ENCODE assay signal across 13 cellular contexts in the genomic region with DNA sequence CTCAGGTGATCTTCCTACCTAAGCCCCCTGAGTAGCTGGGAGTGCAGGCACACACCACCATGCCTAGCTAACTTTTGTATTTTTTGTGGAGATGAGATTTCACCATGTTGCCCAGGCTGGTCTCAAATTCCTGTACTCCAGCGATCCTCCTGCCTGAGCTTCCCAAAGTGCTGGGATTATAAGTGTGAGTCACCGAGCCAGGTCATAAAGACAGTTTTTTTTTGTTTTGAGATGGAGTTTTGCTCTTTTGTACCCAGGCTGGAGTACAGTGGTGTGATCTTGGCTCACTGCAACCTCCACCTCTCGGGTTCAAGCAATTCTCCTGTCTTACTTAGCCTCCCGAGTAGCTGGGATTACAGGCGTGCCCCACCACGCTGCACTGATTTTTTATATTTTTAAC. TPM values are rescaled to one million over a fixed set of nuclear protein-coding genes. Genes with fewer than 3 reads are reported as not detected.
DNase-seq lines count a peak whose midpoint lies in the region; ATAC-seq and TF ChIP-seq lines count a peak whose summit lies in the region.
"Had no signal": no experiment of that assay in that cellular context is flagged by ENCODE, and none has a peak within 500 bp of the region (broad histone marks: within the 10 kb centered on the region; RNA-seq: fewer than 3 reads in every experiment).

No MANE protein-coding gene starts in this region.

- H3K4me3 ChIP-seq in colonic mucosa (no peak overlapping the region), mucosa of descending colon (no peak overlapping the region)

- H3K36me3 Mint-ChIP-seq in CD14-positive monocyte: peaks cover 4 to 23% of the 10 kb centered on the region in 2 donors
- H3K36me3 Mint-ChIP-seq: activated CD4-positive, alpha-beta memory T cell treated with anti-CD3 and anti-CD28 coated beads for 36 hours; activated naive CD4-positive, alpha-beta T cell treated with anti-CD3 and anti-CD28 coated beads, Interleukin-2, amount 50 U/mL, for 24 hours; naive thymus-derived CD8-positive, alpha-beta T cell had no signal

- intact Hi-C loops in CD14-positive monocyte (cut with micrococcal nuclease): no loop called here
- intact Hi-C loops in colonic mucosa (cut with DNase I): no loop called here
- intact Hi-C loops in mucosa of descending colon (cut with DNase I, micrococcal nuclease): no loop called here

- H3K9me3 ChIP-seq in colonic mucosa (no peaks in the 10 kb centered on the region), mucosa of descending colon (no peaks in the 10 kb centered on the region)

- ATAC-seq in mucosa of descending colon (peak; percentile 79), GM18519 (IDR thresholded peaks at IDR 0.05; ENCODE audit: low FRiP score, unreplicated experiment) (no peak), GM19351 (IDR thresholded peaks at IDR 0.05; ENCODE audit: unreplicated experiment) (no peak)
- ATAC-seq: naive thymus-derived CD8-positive, alpha-beta T cell had no signal

- H3K4me3 Mint-ChIP-seq in CD14-positive monocyte: no peak overlapping the region
- H3K4me3 Mint-ChIP-seq: activated CD4-positive, alpha-beta memory T cell treated with anti-CD3 and anti-CD28 coated beads for 36 hours; activated naive CD4-positive, alpha-beta T cell treated with anti-CD3 and anti-CD28 coated beads, Interleukin-2, amount 50 U/mL, for 24 hours; naive thymus-derived CD8-positive, alpha-beta T cell had no signal

- peaks cover 6% of the 10 kb centered on the region for H3K4me1 ChIP-seq in colonic mucosa
- H3K4me1 ChIP-seq in mucosa of descending colon (ENCODE audit: low read depth): peaks cover 23% of the 10 kb centered on the region

- no peak overlapping the region for H3K27ac ChIP-seq in colonic mucosa

- H3K36me3 ChIP-seq in colonic mucosa (no peaks in the 10 kb centered on the region), mucosa of descending colon (ENCODE audit: low read depth) (no peaks in the 10 kb centered on the region)

- peak overlapping the region in 4 of 7 donors; percentile 13 to 83 (median 40) for H3K27ac Mint-ChIP-seq in CD14-positive monocyte
- H3K27ac Mint-ChIP-seq: activated CD4-positive, alpha-beta memory T cell treated with anti-CD3 and anti-CD28 coated beads for 36 hours; activated naive CD4-positive, alpha-beta T cell treated with anti-CD3 and anti-CD28 coated beads, Interleukin-2, amount 50 U/mL, for 24 hours; naive thymus-derived CD8-positive, alpha-beta T cell had no signal

- no peaks in the 10 kb centered on the region for H3K9me3 Mint-ChIP-seq in CD14-positive monocyte
- H3K9me3 Mint-ChIP-seq: activated CD4-positive, alpha-beta memory T cell treated with anti-CD3 and anti-CD28 coated beads for 36 hours; activated naive CD4-positive, alpha-beta T cell treated with anti-CD3 and anti-CD28 coated beads, Interleukin-2, amount 50 U/mL, for 24 hours; naive thymus-derived CD8-positive, alpha-beta T cell had no signal

- H3K27me3 ChIP-seq in colonic mucosa: no peaks in the 10 kb centered on the region

- no peaks in the 10 kb centered on the region for H3K27me3 Mint-ChIP-seq in CD14-positive monocyte (ENCODE audit: low read depth in 3 of 3)
- H3K27me3 Mint-ChIP-seq: activated CD4-positive, alpha-beta memory T cell treated with anti-CD3 and anti-CD28 coated beads for 36 hours; activated naive CD4-positive, alpha-beta T cell treated with anti-CD3 and anti-CD28 coated beads, Interleukin-2, amount 50 U/mL, for 24 hours; naive thymus-derived CD8-positive, alpha-beta T cell had no signal

- TF ChIP-seq CTCF in CD14-positive monocyte (IDR thresholded peaks at IDR 0.05): no peak
- TF ChIP-seq CTCF in colonic mucosa (IDR thresholded peaks at IDR 0.05): no peak
- no peak for TF ChIP-seq CTCF in mucosa of descending colon (IDR thresholded peaks at IDR 0.05)

- H3K4me1 Mint-ChIP-seq in CD14-positive monocyte: peaks cover 9% of the 10 kb centered on the region

- DNase-seq in CD14-positive monocyte (ENCODE audit: low spot score): no peak
- peak; percentile 44 for DNase-seq in NCI-H226
- DNase-seq in colonic mucosa: peak; percentile 39
- no peak for DNase-seq in mucosa of descending colon
- no peak for DNase-seq in NCI-H2081 (lab: John Stamatoyannopoulos, UW)
- no peak for DNase-seq in NCI-H1694 treated with DMSO at 0.1 percent for 48 hours (lab: John Stamatoyannopoulos, UW)
- DNase-seq: activated CD4-positive, alpha-beta memory T cell treated with anti-CD3 and anti-CD28 coated beads for 36 hours; effector memory CD4-positive, alpha-beta T cell; naive thymus-derived CD8-positive, alpha-beta T cell; stimulated activated CD4-positive, alpha-beta T cell treated with anti-CD3 and anti-CD28 coated beads, Interleukin-1b, Interleukin-23, amount 100 ng/mL, for 48 hours had no signal

- H3K9ac ChIP-seq in colonic mucosa (ENCODE audit: low read depth in 2 of 2, low read length in 2 of 2): no peak overlapping the region

RNA-seq across cellular contexts. Expression of a gene that starts 42.1 kb away (rescaled TPM):
- 1 to 10 TPM; 3.0 to 3.3 TPM for polyA plus RNA-seq in CD14-positive monocyte
- 10 to 100 TPM; 39.7 to 47.4 TPM for total RNA-seq in colonic mucosa
- total RNA-seq in mucosa of descending colon: 10 to 100 TPM; 35.6 to 62.2 (median 48.0) TPM

Comparison
In these comparisons a context has a peak if more than half of its experiments do, and no peak if none do; other contexts are left out.
1. DNase-seq: peak in NCI-H226 (single experiment) and colonic mucosa (single experiment); none in CD14-positive monocyte (single experiment), mucosa of descending colon (0 of 3), NCI-H2081 (0 of 2) and NCI-H1694 treated with DMSO at 0.1 percent for 48 hours (single experiment).